ENCODE assay signal across 1 cellular context in the genomic region with DNA sequence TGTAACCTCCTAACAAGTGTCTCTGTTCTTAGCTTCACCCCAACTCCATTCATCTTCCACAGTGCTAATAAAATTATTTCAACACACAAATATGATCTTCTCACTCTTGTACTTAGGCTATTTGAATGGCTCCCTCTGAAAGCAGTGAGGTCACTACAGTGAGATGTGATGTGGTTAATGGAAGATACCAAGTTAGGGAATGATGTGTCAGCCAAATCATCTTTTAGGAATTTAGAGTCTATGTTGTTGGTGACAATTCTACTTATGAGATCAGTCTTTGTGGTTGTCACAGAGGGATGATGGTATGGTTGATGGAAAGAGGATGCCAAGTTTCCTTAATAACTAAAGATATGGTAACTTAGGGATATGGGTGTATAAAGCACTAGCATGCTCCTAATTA.
TF ChIP-seq lines count a peak whose summit lies in the region.

No MANE protein-coding gene starts in this region.

TF ChIP-seq in SK-N-SH treated with all-trans-retinoic acid at 6 μM for 48 hours, 23 proteins besides CTCF, POLR2A, EP300 and RAD21 (continued from another document):
- TF ChIP-seq TSHZ2 (CRISPR knock-in tag; IDR thresholded peaks at IDR 0.05), result no peak
- TF ChIP-seq ZNF70 (CRISPR knock-in tag; IDR thresholded peaks at IDR 0.05), result no peak
- TF ChIP-seq, protein P1, sequence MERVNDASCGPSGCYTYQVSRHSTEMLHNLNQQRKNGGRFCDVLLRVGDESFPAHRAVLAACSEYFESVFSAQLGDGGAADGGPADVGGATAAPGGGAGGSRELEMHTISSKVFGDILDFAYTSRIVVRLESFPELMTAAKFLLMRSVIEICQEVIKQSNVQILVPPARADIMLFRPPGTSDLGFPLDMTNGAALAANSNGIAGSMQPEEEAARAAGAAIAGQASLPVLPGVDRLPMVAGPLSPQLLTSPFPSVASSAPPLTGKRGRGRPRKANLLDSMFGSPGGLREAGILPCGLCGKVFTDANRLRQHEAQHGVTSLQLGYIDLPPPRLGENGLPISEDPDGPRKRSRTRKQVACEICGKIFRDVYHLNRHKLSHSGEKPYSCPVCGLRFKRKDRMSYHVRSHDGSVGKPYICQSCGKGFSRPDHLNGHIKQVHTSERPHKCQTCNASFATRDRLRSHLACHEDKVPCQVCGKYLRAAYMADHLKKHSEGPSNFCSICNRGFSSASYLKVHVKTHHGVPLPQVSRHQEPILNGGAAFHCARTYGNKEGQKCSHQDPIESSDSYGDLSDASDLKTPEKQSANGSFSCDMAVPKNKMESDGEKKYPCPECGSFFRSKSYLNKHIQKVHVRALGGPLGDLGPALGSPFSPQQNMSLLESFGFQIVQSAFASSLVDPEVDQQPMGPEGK (CRISPR knock-in tag; IDR thresholded peaks at IDR 0.05; ENCODE audit: borderline replicate concordance), result no peak
TF ChIP-seq in SK-N-SH treated with all-trans-retinoic acid at 6 μM for 48 hours: peak in this region for 0.
